Comparison of ENCODE assay signal across 11 cellular contexts in genomic region chr9:72442212-72442607, GRCh38.
DNase-seq lines count a peak whose midpoint lies in the region; ATAC-seq, FAIRE-seq and TF ChIP-seq lines count a peak whose summit lies in the region.
"Had no signal": no experiment of that assay in that cellular context is flagged by ENCODE, and none has a peak within 500 bp of the region (broad histone marks: within the 10 kb centered on the region; RNA-seq: fewer than 3 reads in every experiment).

No MANE protein-coding gene starts in this region.

- H3K4me3 ChIP-seq in AG09309 (ENCODE audit: control insufficient read depth, low read depth, low read length) (no peak overlapping the region), astrocyte of the spinal cord (ENCODE audit: low read depth, low read length) (no peak overlapping the region)

- in situ Hi-C loops in astrocyte of the spinal cord (cut with HindIII; ENCODE audit: low sequenced_read_pairs): no loop called here

- peak; percentile 70 for DNase-seq in AG09309 (ENCODE audit: low read depth)
- peak; percentile 67 for DNase-seq in HTR-8/SVneo (ENCODE audit: insufficient read length, low spot score)
- DNase-seq in astrocyte of the spinal cord (ENCODE audit: low read depth, low spot score): peak; percentile 81
- DNase-seq in kidney glomerular epithelial cell (lab: John Stamatoyannopoulos, UW): peak; percentile 91
- DNase-seq in activated CD8-positive, alpha-beta T cell treated with anti-CD3 and anti-CD28 coated beads, Interleukin-2, amount 10 ng/mL, durations not matched to agents 7 days and 5 days: no peak
- DNase-seq in occipital lobe (lab: John Stamatoyannopoulos, UW): no peak
- no peak for DNase-seq in COLO668 (lab: John Stamatoyannopoulos, UW; ENCODE audit: unreplicated experiment)
- DNase-seq: stimulated activated naive CD4-positive, alpha-beta T cell; T-helper 9 cell had no signal

- H3K27me3 Mint-ChIP-seq in activated CD8-positive, alpha-beta T cell treated with anti-CD3 and anti-CD28 coated beads, Interleukin-2, amount 10 ng/mL, durations not matched to agents 7 days and 5 days (ENCODE audit: low read depth): peaks cover 7% of the 10 kb centered on the region
- H3K27me3 Mint-ChIP-seq: activated naive CD4-positive, alpha-beta T cell treated with anti-CD3 and anti-CD28 coated beads, Interleukin-2, amount 50 U/mL, for 24 hours had no signal

- TF ChIP-seq CTCF in AG09309 (IDR thresholded peaks at IDR 0.05; ENCODE audit: control insufficient read depth, insufficient read depth, low read depth, low read length, missing control alignments): no peak
- TF ChIP-seq CTCF in astrocyte of the spinal cord (IDR thresholded peaks at IDR 0.05; ENCODE audit: low read depth, low read length): no peak

- peaks cover 3% of the 10 kb centered on the region for H3K36me3 Mint-ChIP-seq in activated CD8-positive, alpha-beta T cell treated with anti-CD3 and anti-CD28 coated beads, Interleukin-2, amount 10 ng/mL, durations not matched to agents 7 days and 5 days (ENCODE audit: low read depth)
- H3K36me3 Mint-ChIP-seq: activated naive CD4-positive, alpha-beta T cell treated with anti-CD3 and anti-CD28 coated beads, Interleukin-2, amount 50 U/mL, for 24 hours had no signal

- peaks cover 6% of the 10 kb centered on the region for H3K9me3 Mint-ChIP-seq in activated CD8-positive, alpha-beta T cell treated with anti-CD3 and anti-CD28 coated beads, Interleukin-2, amount 10 ng/mL, durations not matched to agents 7 days and 5 days (ENCODE audit: insufficient read depth)
- H3K9me3 Mint-ChIP-seq: activated naive CD4-positive, alpha-beta T cell treated with anti-CD3 and anti-CD28 coated beads, Interleukin-2, amount 50 U/mL, for 24 hours had no signal

- POLR2A ChIA-PET in activated CD8-positive, alpha-beta T cell treated with anti-CD3 and anti-CD28 coated beads, Interleukin-2, amount 10 ng/mL, durations not matched to agents 7 days and 5 days (lab: Charles Lee): no interaction called here

- H3K4me3 Mint-ChIP-seq in activated CD8-positive, alpha-beta T cell treated with anti-CD3 and anti-CD28 coated beads, Interleukin-2, amount 10 ng/mL, durations not matched to agents 7 days and 5 days: no peak overlapping the region
- H3K4me3 Mint-ChIP-seq: activated naive CD4-positive, alpha-beta T cell treated with anti-CD3 and anti-CD28 coated beads, Interleukin-2, amount 50 U/mL, for 24 hours had no signal

- no peak for FAIRE-seq in HTR-8/SVneo (lab: Jason Lieb, UNC)

- peaks cover 33% of the 10 kb centered on the region for H3K4me1 Mint-ChIP-seq in activated CD8-positive, alpha-beta T cell treated with anti-CD3 and anti-CD28 coated beads, Interleukin-2, amount 10 ng/mL, durations not matched to agents 7 days and 5 days (ENCODE audit: low read depth)

- H3K27ac Mint-ChIP-seq in activated CD8-positive, alpha-beta T cell treated with anti-CD3 and anti-CD28 coated beads, Interleukin-2, amount 10 ng/mL, durations not matched to agents 7 days and 5 days: no peak overlapping the region
- H3K27ac Mint-ChIP-seq: activated naive CD4-positive, alpha-beta T cell treated with anti-CD3 and anti-CD28 coated beads, Interleukin-2, amount 50 U/mL, for 24 hours had no signal

- ATAC-seq in activated CD8-positive, alpha-beta T cell treated with anti-CD3 and anti-CD28 coated beads, Interleukin-2, amount 10 ng/mL, durations not matched to agents 7 days and 5 days: no peak
- no peak for ATAC-seq in GM18868 (IDR thresholded peaks at IDR 0.05; ENCODE audit: unreplicated experiment)

- CTCF ChIA-PET in activated CD8-positive, alpha-beta T cell treated with anti-CD3 and anti-CD28 coated beads, Interleukin-2, amount 10 ng/mL, durations not matched to agents 7 days and 5 days (lab: Charles Lee): no interaction called here

Comparison
In these comparisons a context has a peak if more than half of its experiments do, and no peak if none do; other contexts are left out.
1. DNase-seq: peak in AG09309 (single experiment), HTR-8/SVneo (single experiment), astrocyte of the spinal cord (single experiment) and kidney glomerular epithelial cell (single experiment); none in activated CD8-positive, alpha-beta T cell treated with anti-CD3 and anti-CD28 coated beads, Interleukin-2, amount 10 ng/mL, durations not matched to agents 7 days and 5 days (single experiment), occipital lobe (single experiment) and COLO668 (single experiment).